1 cellular context compared by ENCODE assay signal in genomic region chr2:215619989-215620388, GRCh38.
TF ChIP-seq lines count a peak whose summit lies in the region.

No MANE protein-coding gene starts in this region.

TF ChIP-seq in K562, 482 proteins besides CTCF, POLR2A, EP300 and RAD21 (continued from another document):
- TF ChIP-seq ZNF592 (IDR thresholded peaks at IDR 0.05) (peak; percentile 76; the same call in 1 of the 2 replicates), KLF13 (tag; IDR thresholded peaks at IDR 0.05; ENCODE audit: borderline replicate concordance, low read depth) (0 out of 2 replicates have a peak, but pooled peaks have one; percentile 37), USF1 (CRISPR knock-in tag; IDR thresholded peaks at IDR 0.05) (no peak), MYC (IDR thresholded peaks at IDR 0.05; ENCODE audit: low read depth, low read length) (peak; percentile 57), MYC (CRISPR knock-in tag; IDR thresholded peaks at IDR 0.05; ENCODE audit: borderline replicate concordance, low read depth) (no peak), ELK1 (CRISPR knock-in tag; IDR thresholded peaks at IDR 0.05) (no peak), TAF15 (IDR thresholded peaks at IDR 0.05; ENCODE audit: low read depth, low read length) (no peak), ZNF316 (IDR thresholded peaks at IDR 0.05) (no peak), ZNF253 (CRISPR knock-in tag; conservative IDR thresholded peaks at IDR 0.05) (no peak), ZNF699 (CRISPR knock-in tag; IDR thresholded peaks at IDR 0.05; ENCODE audit: insufficient replicate concordance) (no peak), ZNF583 (CRISPR knock-in tag; IDR thresholded peaks at IDR 0.05) (no peak), TCF7 (IDR thresholded peaks at IDR 0.05; ENCODE audit: borderline replicate concordance) (no peak), WHSC1 (IDR thresholded peaks at IDR 0.05; ENCODE audit: low read length) (no peak), ETS2 (tag; IDR thresholded peaks at IDR 0.05; ENCODE audit: borderline replicate concordance, poor library complexity, severe bottlenecking) (no peak), PHF8 (IDR thresholded peaks at IDR 0.05; ENCODE audit: borderline replicate concordance, low read length) (no peak), KAT2B (IDR thresholded peaks at IDR 0.05; ENCODE audit: low read depth, low read length) (no peak), MGA (IDR thresholded peaks at IDR 0.05) (peak; percentile 66; the same call in 1 of the 2 replicates)
